Comparison of ENCODE assay signal across 8 cellular contexts in the genomic region with DNA sequence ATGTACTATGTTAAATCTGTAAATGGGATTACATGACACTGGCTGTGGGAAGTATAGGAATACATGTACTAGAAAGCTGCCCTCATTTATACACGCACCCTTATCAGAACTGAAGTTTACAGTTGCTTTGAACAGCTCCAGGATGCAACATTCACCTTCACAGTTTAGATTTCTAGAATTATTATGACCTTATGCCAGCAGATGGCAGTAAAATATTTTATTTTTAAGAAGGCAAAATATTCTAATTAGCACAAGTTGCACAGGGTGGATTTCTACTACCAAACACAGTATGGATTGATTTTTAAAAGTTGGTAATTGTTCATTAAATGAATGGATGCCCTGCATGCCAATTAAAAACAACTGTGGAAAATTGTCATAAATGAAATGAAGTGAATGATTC.
DNase-seq lines count a peak whose midpoint lies in the region; ATAC-seq and TF ChIP-seq lines count a peak whose summit lies in the region.

No MANE protein-coding gene starts in this region.

- H3K36me3 ChIP-seq in Peyer's patch, result no peaks in the 10 kb centered on the region

- intact Hi-C loops in posterior vena cava (cut with DNase I), result no loop called here

- H3K4me3 ChIP-seq in Peyer's patch, result no peak overlapping the region

- no peaks in the 10 kb centered on the region for H3K4me1 ChIP-seq in Peyer's patch

- peak in 4 of 6 experiments; percentile 14 to 26 (median 18) for TF ChIP-seq CTCF in Peyer's patch (IDR thresholded peaks at IDR 0.05)

- ATAC-seq in HG02885 (IDR thresholded peaks at IDR 0.05; ENCODE audit: poor library complexity, unreplicated experiment), result peak; percentile 65
- ATAC-seq in HG03097 (IDR thresholded peaks at IDR 0.05; ENCODE audit: low FRiP score, unreplicated experiment), result no peak

- H3K27ac ChIP-seq in Peyer's patch, result no peak overlapping the region

- no peaks in the 10 kb centered on the region for H3K27me3 ChIP-seq in Peyer's patch

- no peaks in the 10 kb centered on the region for H3K9me3 ChIP-seq in Peyer's patch

- no peak for TF ChIP-seq POLR2A in Peyer's patch (IDR thresholded peaks at IDR 0.05)

- peak; percentile 54 for DNase-seq in DMS53 (lab: John Stamatoyannopoulos, UW)
- DNase-seq in Peyer's patch, result no peak
- peak; percentile 49 for DNase-seq in inferior parietal cortex (ENCODE audit: extremely low spot score)
- no peak for DNase-seq in posterior vena cava (ENCODE audit: low spot score)
- DNase-seq in stimulated activated CD4-positive, alpha-beta T cell treated with anti-CD3 and anti-CD28 coated beads, Interleukin-4, amount 100 ng/mL, for 4 hours, result no peak
- no peak for DNase-seq in NCI-H226

Comparison
In these comparisons a context has a peak if more than half of its experiments do, and no peak if none do; other contexts are left out.
1. DNase-seq: peak in DMS53 (single experiment) and inferior parietal cortex (single experiment); none in Peyer's patch (0 of 3), posterior vena cava (single experiment), stimulated activated CD4-positive, alpha-beta T cell treated with anti-CD3 and anti-CD28 coated beads, Interleukin-4, amount 100 ng/mL, for 4 hours (0 of 2) and NCI-H226 (single experiment).